In genomic region chr4:20122198-20122988, GRCh38 we compare ENCODE assay signal across 28 cellular contexts.
"Had no signal": no experiment of that assay in that cellular context is flagged by ENCODE, and none has a peak within 500 bp of the region (broad histone marks: within the 10 kb centered on the region; RNA-seq: fewer than 3 reads in every experiment).

No MANE protein-coding gene starts in this region.

- H3K36me3 Mint-ChIP-seq: mesothelial cell of epicardium; naive B cell; naive thymus-derived CD8-positive, alpha-beta T cell had no signal

- H3K27ac Mint-ChIP-seq: dendritic cell treated with granulocyte-macrophage colony-stimulating factor and Interleukin-4, amounts not matched to agents 40 ng/mL and 50 ng/mL, for 4 days; effector memory CD8-positive, alpha-beta T cell; endodermal cell; mesothelial cell of epicardium; naive B cell; naive thymus-derived CD8-positive, alpha-beta T cell had no signal

- DNase-seq: cortex of kidney; effector CD8-positive, alpha-beta T cell; effector memory CD8-positive, alpha-beta T cell; endodermal cell; erythroblast; esophagus squamous epithelium; foreskin fibroblast; foreskin melanocyte; gastrocnemius medialis; glutamatergic neuron; head of caudate nucleus; heart right ventricle; hippocampal formation; left cardiac atrium; left lung; left ventricle myocardium superior; lower lobe of right lung; mesenchymal stem cell; mucosa of descending colon; naive B cell; naive thymus-derived CD8-positive, alpha-beta T cell had no signal

- H3K36me3 ChIP-seq: esophagus squamous epithelium, gastrocnemius medialis, heart right ventricle, left lung, lower lobe of right lung had no signal

- FAIRE-seq: endometrium, islet of Langerhans, keratinocyte had no signal

- H3K27me3 Mint-ChIP-seq: dendritic cell treated with granulocyte-macrophage colony-stimulating factor and Interleukin-4, amounts not matched to agents 40 ng/mL and 50 ng/mL, for 4 days; effector memory CD8-positive, alpha-beta T cell; naive B cell; naive thymus-derived CD8-positive, alpha-beta T cell had no signal

- H3K4me1 ChIP-seq: esophagus squamous epithelium, gastrocnemius medialis, heart right ventricle, left lung, lower lobe of right lung had no signal

- H3K27ac ChIP-seq: epithelial cell of prostate, esophagus squamous epithelium, gastrocnemius medialis, heart right ventricle, left lung, lower lobe of right lung had no signal

- H3K4me1 Mint-ChIP-seq: endodermal cell; mesothelial cell of epicardium; naive B cell; naive thymus-derived CD8-positive, alpha-beta T cell had no signal

- ATAC-seq: effector memory CD8-positive, alpha-beta T cell; esophagus mucosa; gastrocnemius medialis; heart right ventricle; left lung; left ventricle myocardium superior; lower lobe of right lung; mucosa of descending colon; naive thymus-derived CD8-positive, alpha-beta T cell had no signal

- H3K9me3 ChIP-seq: esophagus squamous epithelium, gastrocnemius medialis, heart right ventricle, left lung, lower lobe of right lung, mucosa of descending colon had no signal

- H3K4me3 ChIP-seq: esophagus squamous epithelium, gastrocnemius medialis, heart right ventricle, left lung, lower lobe of right lung, mucosa of descending colon had no signal

- H3K9me3 Mint-ChIP-seq: dendritic cell treated with granulocyte-macrophage colony-stimulating factor and Interleukin-4, amounts not matched to agents 40 ng/mL and 50 ng/mL, for 4 days; endodermal cell; mesothelial cell of epicardium had no signal

- H3K27me3 ChIP-seq: esophagus squamous epithelium, gastrocnemius medialis, left lung had no signal

- H3K4me3 Mint-ChIP-seq: dendritic cell treated with granulocyte-macrophage colony-stimulating factor and Interleukin-4, amounts not matched to agents 40 ng/mL and 50 ng/mL, for 4 days; effector memory CD8-positive, alpha-beta T cell; endodermal cell; mesothelial cell of epicardium; naive B cell; naive thymus-derived CD8-positive, alpha-beta T cell had no signal
